In the genomic region with DNA sequence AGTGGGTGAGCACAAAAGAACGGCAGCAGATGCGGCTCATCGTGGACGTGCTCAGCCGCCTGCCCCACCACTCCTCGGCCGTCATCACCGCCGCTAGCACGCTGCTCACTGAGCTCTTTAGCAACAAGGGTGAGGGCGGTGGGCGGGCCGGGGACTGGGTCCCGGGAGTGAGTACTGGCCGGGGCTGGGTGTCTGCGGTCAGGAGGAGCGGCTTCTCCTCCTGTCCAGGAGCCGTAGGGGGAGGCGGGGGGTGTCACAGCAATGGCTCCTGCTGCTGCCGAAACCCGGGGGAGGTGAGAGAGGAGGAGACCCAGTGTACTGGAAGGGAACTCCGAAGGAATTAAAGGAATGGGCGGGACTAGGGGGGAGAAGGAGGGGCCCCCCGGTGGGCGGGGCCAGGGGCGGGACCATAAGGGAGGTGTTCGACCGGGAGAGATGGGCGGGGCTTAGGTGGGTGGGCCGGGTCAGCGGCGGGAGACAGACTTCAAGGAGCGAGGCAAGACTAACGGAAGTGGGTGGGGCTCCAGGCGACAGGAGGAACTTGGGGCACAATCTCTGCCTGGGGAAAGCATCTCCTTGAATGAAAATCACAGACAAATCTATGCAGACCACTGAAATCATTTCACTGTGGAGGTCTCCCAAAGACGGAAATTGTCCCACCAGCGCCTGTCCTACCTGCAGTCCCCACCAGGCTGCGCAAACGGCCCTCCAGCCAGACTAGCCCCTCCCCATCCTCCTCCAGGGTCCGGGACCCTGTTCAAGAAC, we compare ENCODE assay signal across 7 cellular contexts. TPM values are rescaled to one million over a fixed set of nuclear protein-coding genes. Genes with fewer than 3 reads are reported as not detected.
DNase-seq lines count a peak whose midpoint lies in the region; ATAC-seq and TF ChIP-seq lines count a peak whose summit lies in the region.

No MANE protein-coding gene starts in this region.

- peaks cover 4% of the 10 kb centered on the region for H3K36me3 Mint-ChIP-seq in chondrocyte (ENCODE audit: low read depth)

- TF ChIP-seq CTCF in chondrocyte (IDR thresholded peaks at IDR 0.05), result peak; percentile 85

- TF ChIP-seq POLR2A in GM15510 (IDR thresholded peaks at IDR 0.05; ENCODE audit: borderline replicate concordance, extremely low read depth, insufficient read length), result peak; percentile 28

- DNase-seq in NCI-H510A treated with DMSO at 0.1 percent for 48 hours (lab: John Stamatoyannopoulos, UW) (peak; percentile 56), chondrocyte (ENCODE audit: low spot score) (peak; percentile 95), left colon (peak; percentile 100)
- peak; percentile 92 for DNase-seq in activated CD4-positive, alpha-beta T cell treated with anti-CD3 and anti-CD28 coated beads for 1 hour
- peak; percentile 98 for DNase-seq in stimulated activated CD4-positive, alpha-beta T cell treated with anti-CD3 and anti-CD28 coated beads, Interleukin-1b, Interleukin-23, amount 100 ng/mL, for 1 hour (ENCODE audit: low read depth in 2 of 2)

- peak overlapping the region; percentile 80 for H3K4me3 Mint-ChIP-seq in chondrocyte (ENCODE audit: unreplicated experiment)

- no peaks in the 10 kb centered on the region for H3K9me3 Mint-ChIP-seq in chondrocyte (ENCODE audit: low read depth)

- peaks cover 25% of the 10 kb centered on the region for H3K4me1 Mint-ChIP-seq in chondrocyte (ENCODE audit: low read depth)

- intact Hi-C loops in left colon (cut with DNase I, micrococcal nuclease), result no loop called here

- peak overlapping the region; percentile 84 for H3K27ac Mint-ChIP-seq in chondrocyte (ENCODE audit: unreplicated experiment)

- peaks cover 6% of the 10 kb centered on the region for H3K27me3 Mint-ChIP-seq in chondrocyte (ENCODE audit: low read depth)

- ATAC-seq in HG03280 (IDR thresholded peaks at IDR 0.05; ENCODE audit: unreplicated experiment) (peak; percentile 79), left colon (peak; percentile 81)

RNA-seq across cellular contexts. Expression of a gene that starts 2.3 kb away (rescaled TPM):
- total RNA-seq in chondrocyte (0.40 to 0.51 TPM (median 0.41 TPM) in 3 replicates), left colon (10 to 100 TPM in 1 of 2 donors, 1 to 10 TPM in 1; 9.2 to 13.8 TPM)

RNA-seq across cellular contexts. Expression of a gene that starts 8.0 kb away (rescaled TPM):
- total RNA-seq in chondrocyte (14.1 to 20.4 TPM (median 19.0 TPM) in 3 replicates), left colon (10 to 100 TPM; 25.9 to 30.4 TPM)

RNA-seq across cellular contexts. Expression of a gene that starts 53.0 kb away (rescaled TPM):
- total RNA-seq in chondrocyte, result not detected in 3 replicates
- 10 to 100 TPM; 61.2 to 79.7 TPM for total RNA-seq in left colon

RNA-seq across cellular contexts. Expression of a gene that starts 59.7 kb away (rescaled TPM):
- total RNA-seq in chondrocyte (48.3 to 51.0 TPM (median 49.7 TPM) in 3 replicates), left colon (10 to 100 TPM; 43.4 to 59.7 TPM)

Comparison
In these comparisons a context has a peak if more than half of its experiments do, and no peak if none do; other contexts are left out.
1. Peak in every context shown above with its lines: DNase-seq and ATAC-seq.
2. RNA of a gene that starts 53.0 kb away (total RNA-seq): 61.2 to 79.7 TPM in left colon; not detected in chondrocyte; every median in the first group is over 10 times any median in the second.